Comparison of ENCODE assay signal across 23 cellular contexts in genomic region chr2:224716201-224716600, GRCh38. TPM values are rescaled to one million over a fixed set of nuclear protein-coding genes. Genes with fewer than 3 reads are reported as not detected.
"Had no signal": no experiment of that assay in that cellular context is flagged by ENCODE, and none has a peak within 500 bp of the region (broad histone marks: within the 10 kb centered on the region; RNA-seq: fewer than 3 reads in every experiment).

Gene CCDC195 (minus strand): TSS chr2:224716365. CDS start chr2:224716365, 0 bp downstream.

- H3K4me3 Mint-ChIP-seq: activated CD4-positive, alpha-beta memory T cell treated with anti-CD3 and anti-CD28 coated beads, Interleukin-2, amount 10 ng/mL, durations not matched to agents 7 days and 5 days; activated naive CD4-positive, alpha-beta T cell treated with anti-CD3 and anti-CD28 coated beads, Interleukin-2, amount 50 U/mL, for 24 hours; T-cell had no signal

- H3K9me3 Mint-ChIP-seq: activated CD4-positive, alpha-beta memory T cell treated with anti-CD3 and anti-CD28 coated beads, Interleukin-2, amount 10 ng/mL, durations not matched to agents 7 days and 5 days; activated naive CD4-positive, alpha-beta T cell treated with anti-CD3 and anti-CD28 coated beads, Interleukin-2, amount 50 U/mL, for 24 hours had no signal

- ATAC-seq: PC-3, T-cell had no signal

- H3K27me3 ChIP-seq: breast epithelium, MG63 had no signal

- H3K27ac Mint-ChIP-seq: activated CD4-positive, alpha-beta memory T cell treated with anti-CD3 and anti-CD28 coated beads, Interleukin-2, amount 10 ng/mL, durations not matched to agents 7 days and 5 days; activated naive CD4-positive, alpha-beta T cell treated with anti-CD3 and anti-CD28 coated beads, Interleukin-2, amount 50 U/mL, for 24 hours; T-cell had no signal

- H3K4me3 ChIP-seq: breast epithelium, MG63 had no signal

- H3K4me1 ChIP-seq: breast epithelium had no signal

- H3K4me1 Mint-ChIP-seq: activated CD4-positive, alpha-beta memory T cell treated with anti-CD3 and anti-CD28 coated beads, Interleukin-2, amount 10 ng/mL, durations not matched to agents 7 days and 5 days; activated naive CD4-positive, alpha-beta T cell treated with anti-CD3 and anti-CD28 coated beads, Interleukin-2, amount 50 U/mL, for 24 hours; T-cell had no signal

- H3K9me3 ChIP-seq: breast epithelium, MG63 had no signal

- H3K27ac ChIP-seq: breast epithelium had no signal

- DNase-seq: activated CD4-positive, alpha-beta memory T cell treated with anti-CD3 and anti-CD28 coated beads, Interleukin-2, amount 10 ng/mL, durations not matched to agents 7 days and 5 days; activated CD4-positive, alpha-beta T cell treated with anti-CD3 and anti-CD28 coated beads, Interleukin-2, amount 50 U/mL, for 1 hour; activated CD4-positive, CD25-positive, alpha-beta regulatory T cell; activated CD8-positive, alpha-beta memory T cell treated with anti-CD3 and anti-CD28 coated beads, Interleukin-2, amount 50 U/mL, for 4 hours; aorta; caudate nucleus; MG63; NCI-H1105; NCI-H1436; NCI-H1694 treated with DMSO at 0.1 percent for 48 hours; NCI-H2081 treated with DMSO at 0.1 percent for 48 hours; NCI-H2171 treated with DMSO at 0.1 percent for 48 hours; NCI-H69; PC-3; SIG-M5; T-cell; T-helper 2 cell; T1000 had no signal

- H3K36me3 ChIP-seq: breast epithelium, MG63 had no signal

- FAIRE-seq: TTC549 had no signal

- H3K36me3 Mint-ChIP-seq: activated naive CD4-positive, alpha-beta T cell treated with anti-CD3 and anti-CD28 coated beads, Interleukin-2, amount 50 U/mL, for 24 hours; T-cell had no signal

RNA-seq across cellular contexts. Expression of gene CCDC195, which starts in this region (rescaled TPM):
- total RNA-seq: activated CD4-positive, alpha-beta memory T cell treated with anti-CD3 and anti-CD28 coated beads, Interleukin-2, amount 10 ng/mL, durations not matched to agents 7 days and 5 days; aorta; breast epithelium; cerebellum; PC-3; RPMI7951; T-cell had no signal
- polyA plus RNA-seq: aorta had no signal
